13 cellular contexts compared by ENCODE assay signal in genomic region chr2:178331474-178332431, GRCh38.
DNase-seq lines count a peak whose midpoint lies in the region; ATAC-seq and TF ChIP-seq lines count a peak whose summit lies in the region.
"Had no signal": no experiment of that assay in that cellular context is flagged by ENCODE, and none has a peak within 500 bp of the region (broad histone marks: within the 10 kb centered on the region; RNA-seq: fewer than 3 reads in every experiment).

No MANE protein-coding gene starts in this region.

- 72% methylated on average over 9 of the region's 9 CpGs for WGBS in prostate gland

- H3K27ac ChIP-seq in epithelial cell of prostate (peak overlapping the region; percentile 21), prostate gland (no peak overlapping the region)
- H3K27ac ChIP-seq: BLaER1, GM23248 had no signal

- no peak for TF ChIP-seq CTCF in prostate gland (IDR thresholded peaks at IDR 0.05)

- no peak for ATAC-seq in GM19467 (IDR thresholded peaks at IDR 0.05; ENCODE audit: unreplicated experiment)

- no peaks in the 10 kb centered on the region for H3K9me3 ChIP-seq in prostate gland
- H3K9me3 ChIP-seq: BLaER1 had no signal

- H3K4me3 ChIP-seq in prostate gland, result no peak overlapping the region
- H3K4me3 ChIP-seq: BLaER1, GM23248 had no signal

- no peak for TF ChIP-seq POLR2A in prostate gland (IDR thresholded peaks at IDR 0.05)

- DNase-seq in DMS53 treated with DMSO at 0.1 percent for 48 hours (lab: John Stamatoyannopoulos, UW; ENCODE audit: unreplicated experiment) (peak; percentile 8), NCI-H1105 treated with DMSO at 0.1 percent for 48 hours (lab: John Stamatoyannopoulos, UW) (peak; percentile 63), epithelial cell of prostate (ENCODE audit: low read depth, low spot score) (peak; percentile 52), prostate gland (ENCODE audit: low spot score) (peak; percentile 56), GM19238 (ENCODE audit: insufficient read length, low spot score) (no peak), UCSD-AML1 (lab: John Stamatoyannopoulos, UW; ENCODE audit: unreplicated experiment) (no peak)
- DNase-seq: activated T-cell treated with anti-CD3 and anti-CD28 coated beads for 4 hours, GM23248, NCI-H2227 treated with DMSO at 0.1 percent for 48 hours, posterior cingulate gyrus, T-helper 9 cell had no signal

- no peaks in the 10 kb centered on the region for H3K27me3 ChIP-seq in prostate gland (replicated peaks; ENCODE audit: insufficient read depth)
- H3K27me3 ChIP-seq: BLaER1 had no signal

- intact Hi-C loops in prostate gland (cut with DNase I), result no loop called here

- no peaks in the 10 kb centered on the region for H3K4me1 ChIP-seq in prostate gland (replicated peaks)
- H3K4me1 ChIP-seq: BLaER1 had no signal

- no peaks in the 10 kb centered on the region for H3K36me3 ChIP-seq in prostate gland
- H3K36me3 ChIP-seq: BLaER1 had no signal

Comparison
In these comparisons a context has a peak if more than half of its experiments do, and no peak if none do; other contexts are left out.
1. DNase-seq: peak in DMS53 treated with DMSO at 0.1 percent for 48 hours (single experiment), NCI-H1105 treated with DMSO at 0.1 percent for 48 hours (single experiment), epithelial cell of prostate (single experiment) and prostate gland (single experiment); none in GM19238 (single experiment) and UCSD-AML1 (single experiment).